24 cellular contexts compared by ENCODE assay signal in genomic region chr1:4725416-4725815, GRCh38.
DNase-seq lines count a peak whose midpoint lies in the region; FAIRE-seq and TF ChIP-seq lines count a peak whose summit lies in the region.
"Had no signal": no experiment of that assay in that cellular context is flagged by ENCODE, and none has a peak within 500 bp of the region (broad histone marks: within the 10 kb centered on the region; RNA-seq: fewer than 3 reads in every experiment).

No MANE protein-coding gene starts in this region.

- DNase-seq in H1 (ENCODE audit: low read depth in 1 of 2, low spot score in 2 of 2): no peak
- DNase-seq in NCI-H510A (lab: John Stamatoyannopoulos, UW): no peak
- no peak for DNase-seq in lower leg skin (ENCODE audit: low spot score in 2 of 2)
- DNase-seq in HPDE6-E6E7 (ENCODE audit: extremely low spot score): no peak
- DNase-seq: 8988T; ACHN; BE2C; CD4-positive, alpha-beta memory T cell; CD4-positive, CD25-positive, alpha-beta regulatory T cell; CD8-positive, alpha-beta memory T cell; COR-L47; DMS 273 treated with DMSO at 0.1 percent for 48 hours; DMS153; DMS53; DMS79; DND-41; EL; GDM1 had no signal

- no peak overlapping the region for H2BK15ac ChIP-seq in H1 (ENCODE audit: low read length)

- no peak overlapping the region for H3K14ac ChIP-seq in H1 (ENCODE audit: insufficient read length)

- POLR2A ChIA-PET in H1 (lab: Charles Lee; ENCODE audit: partially characterized antibody): interaction anchor here (2.0 kb wide), 1 partner anchor 13 kb away, joined by 6 read pairs; no protein-coding TSS in a partner anchor

- no peak overlapping the region for H3K4ac ChIP-seq in H1 (replicated peaks; ENCODE audit: insufficient read length, low read depth, low read length)

- no peak overlapping the region for H4K5ac ChIP-seq in H1 (ENCODE audit: insufficient read length, low read depth, low read length)

- H3K79me1 ChIP-seq in H1 (ENCODE audit: low read depth, low read length): no peaks in the 10 kb centered on the region

- H3K18ac ChIP-seq in H1 (ENCODE audit: extremely low read depth, low read length): no peak overlapping the region

- no peak overlapping the region for H2AK5ac ChIP-seq in H1 (ENCODE audit: low read depth, low read length)

- no peak for TF ChIP-seq RAD21 in H1 (IDR thresholded peaks at IDR 0.05 in 1 of 2, conservative IDR thresholded peaks at IDR 0.05 in 1 of 2; ENCODE audit: low read depth in 2 of 2, low read length in 2 of 2)

- no peaks in the 10 kb centered on the region for H3K36me3 ChIP-seq in BLaER1 treated with 17β-estradiol and CSF1 and Interleukin-3, amounts not matched to agents 10 nM and 100 nM
- H3K36me3 ChIP-seq in H1 (ENCODE audit: control insufficient read depth in 2 of 4, insufficient read depth in 4 of 4, low read length in 3 of 4): no peaks in the 10 kb centered on the region
- H3K36me3 ChIP-seq: BE2C had no signal

- peaks cover 0 to 44% (median 41%) of the 10 kb centered on the region in 10 experiments; a peak in 18 of 20 replicates for H3K4me1 ChIP-seq in BLaER1 treated with 17β-estradiol and CSF1 and Interleukin-3, amounts not matched to agents 10 nM and 100 nM
- 0 out of 7 replicates have a peak, but pooled peaks cover 0 to 3% (median 1%) of the 10 kb centered on the region in 4 experiments for H3K4me1 ChIP-seq in H1 (replicated peaks in 1 of 4; ENCODE audit: control insufficient read depth in 3 of 4, insufficient read depth in 4 of 4, low read length in 3 of 4)
- H3K4me1 ChIP-seq: BE2C had no signal

- no peak overlapping the region for H3K4me3 ChIP-seq in BLaER1 treated with 17β-estradiol and CSF1 and Interleukin-3, amounts not matched to agents 10 nM and 100 nM
- no peak overlapping the region for H3K4me3 ChIP-seq in H1 (ENCODE audit: extremely low read depth in 1 of 4, insufficient read depth in 2 of 4, low read depth in 3 of 4, low read length in 4 of 4)
- no peak overlapping the region for H3K4me3 ChIP-seq in lower leg skin (ENCODE audit: low read depth, poor library complexity, severe bottlenecking)
- H3K4me3 ChIP-seq: GM12878 had no signal

- H4K20me1 ChIP-seq in BLaER1 treated with 17β-estradiol and CSF1 and Interleukin-3, amounts not matched to agents 10 nM and 100 nM: peaks cover 0 to 72% (median 8%) of the 10 kb centered on the region in 11 experiments; a peak in 12 of 22 replicates
- no peaks in the 10 kb centered on the region for H4K20me1 ChIP-seq in H1 (replicated peaks in 1 of 2; ENCODE audit: control insufficient read depth in 1 of 2, insufficient read depth in 2 of 2, low read length in 2 of 2)

- H2AFZ ChIP-seq in H1 (ENCODE audit: low read length): no peak overlapping the region

- peak overlapping the region; percentile 57; the same call in 1 of the 2 replicates for H4K8ac ChIP-seq in H1 (ENCODE audit: extremely low read depth, insufficient read depth, low read length)

- H2BK20ac ChIP-seq in H1 (ENCODE audit: low read length): no peak overlapping the region

- H3K9me3 ChIP-seq in BLaER1 treated with 17β-estradiol and CSF1 and Interleukin-3, amounts not matched to agents 10 nM and 100 nM (replicated peaks in 1 of 11): no peaks in the 10 kb centered on the region
- H3K9me3 ChIP-seq in H1 (ENCODE audit: insufficient read depth in 2 of 2, low read depth in 1 of 2, low read length in 1 of 2): no peaks in the 10 kb centered on the region; a peak in 1 of 4 replicates
- H3K9me3 ChIP-seq: BE2C had no signal

- H3K23me2 ChIP-seq in H1 (ENCODE audit: low read depth, low read length): no peaks in the 10 kb centered on the region

- H3K23ac ChIP-seq in H1 (ENCODE audit: insufficient read length): no peak overlapping the region

- peaks cover 0 to 90% (median 0%) of the 10 kb centered on the region in 11 experiments; a peak in 8 of 22 replicates for H3K27me3 ChIP-seq in BLaER1 treated with 17β-estradiol and CSF1 and Interleukin-3, amounts not matched to agents 10 nM and 100 nM
- no peaks in the 10 kb centered on the region for H3K27me3 ChIP-seq in H1 (replicated peaks in 1 of 4; ENCODE audit: control insufficient read depth in 3 of 4, extremely low read depth in 1 of 4, insufficient read depth in 3 of 4, low read length in 3 of 4)
- H3K27me3 ChIP-seq: BE2C had no signal

- H2BK5ac ChIP-seq in H1 (ENCODE audit: low read depth, low read length): no peak overlapping the region

- no peak overlapping the region for H2BK120ac ChIP-seq in H1 (replicated peaks; ENCODE audit: low read depth, low read length)

- TF ChIP-seq CTCF in H1 (IDR thresholded peaks at IDR 0.05; ENCODE audit: control extremely low read depth in 1 of 3, insufficient read depth in 1 of 3, low read depth in 1 of 3, low read length in 3 of 3): no peak
- TF ChIP-seq CTCF in lower leg skin (IDR thresholded peaks at IDR 0.05): no peak

- 0 out of 4 replicates have a peak, but pooled peaks cover 0 to 3% of the 10 kb centered on the region in 2 experiments for H3K79me2 ChIP-seq in H1 (ENCODE audit: control insufficient read depth in 1 of 2, insufficient read depth in 2 of 2, low read length in 2 of 2)

- peak overlapping the region in 8 of 11 experiments; percentile 58 to 69 (median 65); a peak in 14 of 22 replicates for H3K4me2 ChIP-seq in BLaER1 treated with 17β-estradiol and CSF1 and Interleukin-3, amounts not matched to agents 10 nM and 100 nM
- H3K4me2 ChIP-seq in H1 (ENCODE audit: insufficient read depth in 1 of 2, low read depth in 2 of 2, low read length in 2 of 2): no peak overlapping the region

- no peak overlapping the region for H4K91ac ChIP-seq in H1 (replicated peaks; ENCODE audit: insufficient read length, low read length)

- FAIRE-seq in H1 (lab: Jason Lieb, UNC): no peak
- FAIRE-seq: A204.1, GM12878, GM12892, GM18507, GM19239 had no signal

- intact Hi-C loops in lower leg skin (cut with DNase I; ENCODE audit: low total_unique reads): no loop called here

- CTCF ChIA-PET in H1 (lab: Charles Lee; ENCODE audit: partially characterized antibody): interaction anchor here (1.0 to 1.9 kb wide), 4 partner anchors 9 to 69 kb away, joined by 3 to 5 read pairs (median 4); no protein-coding TSS in a partner anchor

- 0 out of 2 replicates have a peak overlapping the region, but pooled peaks have one; percentile 9 for H2BK12ac ChIP-seq in H1 (ENCODE audit: low read depth, low read length)

- H3K56ac ChIP-seq in H1 (replicated peaks; ENCODE audit: insufficient read length, low read depth, low read length): no peak overlapping the region

- TF ChIP-seq POLR2A in H1 (IDR thresholded peaks at IDR 0.05; ENCODE audit: control extremely low read depth in 1 of 2, low read depth in 2 of 2, low read length in 2 of 2): no peak
- TF ChIP-seq POLR2A in lower leg skin (IDR thresholded peaks at IDR 0.05): no peak

- no peak overlapping the region for H3K27ac ChIP-seq in BLaER1 treated with 17β-estradiol and CSF1 and Interleukin-3, amounts not matched to agents 10 nM and 100 nM
- no peak overlapping the region for H3K27ac ChIP-seq in H1 (ENCODE audit: low read depth, low read length)

- WGBS in H1 (ENCODE audit: extremely low coverage in 1 of 2, insufficient coverage in 1 of 2, insufficient read length in 1 of 2, insufficient replicate concordance in 2 of 2, low coverage in 1 of 2, low lambda C conversion rate in 2 of 2, missing lambda C conversion rate in 1 of 2), 2 experiments: 93% methylated on average over 12 of the region's 12 CpGs; no CpG with 5 or more reads in 1 of the 2 experiments
- WGBS in lower leg skin, 2 donors: 81 to 82% methylated on average over 12 of the region's 12 CpGs

- no peak overlapping the region for H3K9ac ChIP-seq in BLaER1 treated with 17β-estradiol and CSF1 and Interleukin-3, amounts not matched to agents 10 nM and 100 nM
- no peak overlapping the region for H3K9ac ChIP-seq in H1 (replicated peaks in 1 of 4; ENCODE audit: extremely low read depth in 1 of 4, low read depth in 3 of 4, low read length in 3 of 4)

- TF ChIP-seq EP300 in H1 (IDR thresholded peaks at IDR 0.05; ENCODE audit: borderline replicate concordance in 1 of 2, low read depth in 2 of 2, low read length in 2 of 2): no peak

TF ChIP-seq in H1, 55 proteins besides CTCF, POLR2A, EP300 and RAD21:
- TF ChIP-seq SIN3A (conservative IDR thresholded peaks at IDR 0.05 in 1 of 2, IDR thresholded peaks at IDR 0.05 in 1 of 2; ENCODE audit: low read depth in 1 of 2, low read length in 2 of 2) (no peak), E2F6 (IDR thresholded peaks at IDR 0.05) (no peak), FOSL1 (IDR thresholded peaks at IDR 0.05; ENCODE audit: insufficient read depth, low read depth, low read length) (no peak), GABPA (IDR thresholded peaks at IDR 0.05; ENCODE audit: borderline replicate concordance, insufficient read depth, low read length) (no peak), CHD1 (IDR thresholded peaks at IDR 0.05; ENCODE audit: low read depth, low read length) (no peak), SP4 (IDR thresholded peaks at IDR 0.05; ENCODE audit: low read length) (no peak), RXRA (IDR thresholded peaks at IDR 0.05; ENCODE audit: insufficient read depth, low read depth, low read length) (no peak), EZH2 (IDR thresholded peaks at IDR 0.05; ENCODE audit: low read depth, low read length, severe bottlenecking) (no peak), EGR1 (IDR thresholded peaks at IDR 0.05; ENCODE audit: borderline replicate concordance, low read depth, low read length) (no peak), USF2 (IDR thresholded peaks at IDR 0.05; ENCODE audit: low read length) (no peak), TAF7 (optimal IDR thresholded peaks at IDR 0.05; ENCODE audit: borderline replicate concordance, low read depth, low read length) (no peak), CREB1 (IDR thresholded peaks at IDR 0.05) (no peak), SP1 (IDR thresholded peaks at IDR 0.05; ENCODE audit: low read depth, low read length) (no peak)

Comparison
In these comparisons a context has a peak if more than half of its experiments do, and no peak if none do; other contexts are left out.
1. H3K4me2 ChIP-seq: peak in BLaER1 treated with 17β-estradiol and CSF1 and Interleukin-3, amounts not matched to agents 10 nM and 100 nM (8 of 11); none in H1 (0 of 2).